2 cellular contexts compared by ENCODE assay signal in genomic region chr1:185816460-185816859, GRCh38.
TF ChIP-seq lines count a peak whose summit lies in the region.

No MANE protein-coding gene starts in this region.

TF ChIP-seq in IMR-90, 13 proteins besides CTCF, POLR2A, EP300 and RAD21:
- TF ChIP-seq MAFK (IDR thresholded peaks at IDR 0.05; ENCODE audit: low read depth, low read length) (peak; percentile 17; the same call in 1 of the 2 replicates), NFE2L2 (IDR thresholded peaks at IDR 0.05; ENCODE audit: low read depth, low read length) (no peak), RFX5 (IDR thresholded peaks at IDR 0.05; ENCODE audit: low read depth, low read length) (no peak), BHLHE40 (IDR thresholded peaks at IDR 0.05; ENCODE audit: low read depth, low read length) (no peak), CHD1 (IDR thresholded peaks at IDR 0.05; ENCODE audit: low read depth, low read length) (no peak), MXI1 (IDR thresholded peaks at IDR 0.05; ENCODE audit: borderline replicate concordance, low read depth, low read length) (no peak), FOS (IDR thresholded peaks at IDR 0.05; ENCODE audit: low read depth, low read length) (no peak), ELK1 (IDR thresholded peaks at IDR 0.05; ENCODE audit: borderline replicate concordance, low read depth, low read length) (no peak), MAZ (IDR thresholded peaks at IDR 0.05; ENCODE audit: borderline replicate concordance, low read depth, low read length) (no peak), CEBPB (IDR thresholded peaks at IDR 0.05; ENCODE audit: low read depth, low read length) (peak; percentile 51), SMC3 (IDR thresholded peaks at IDR 0.05; ENCODE audit: low read depth, low read length) (no peak), RCOR1 (IDR thresholded peaks at IDR 0.05; ENCODE audit: insufficient replicate concordance, low read length) (no peak)
- TF ChIP-seq, protein P1, sequence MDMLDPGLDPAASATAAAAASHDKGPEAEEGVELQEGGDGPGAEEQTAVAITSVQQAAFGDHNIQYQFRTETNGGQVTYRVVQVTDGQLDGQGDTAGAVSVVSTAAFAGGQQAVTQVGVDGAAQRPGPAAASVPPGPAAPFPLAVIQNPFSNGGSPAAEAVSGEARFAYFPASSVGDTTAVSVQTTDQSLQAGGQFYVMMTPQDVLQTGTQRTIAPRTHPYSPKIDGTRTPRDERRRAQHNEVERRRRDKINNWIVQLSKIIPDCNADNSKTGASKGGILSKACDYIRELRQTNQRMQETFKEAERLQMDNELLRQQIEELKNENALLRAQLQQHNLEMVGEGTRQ (IDR thresholded peaks at IDR 0.05; ENCODE audit: low read depth, low read length): no peak

TF ChIP-seq in GM23338, 12 proteins besides CTCF, POLR2A, EP300 and RAD21:
- TF ChIP-seq ZNF114 (CRISPR knock-in tag; IDR thresholded peaks at IDR 0.05) (no peak), STAT1 (IDR thresholded peaks at IDR 0.05; ENCODE audit: unreplicated experiment) (no peak), POLR2AphosphoS5 (IDR thresholded peaks at IDR 0.05; ENCODE audit: low read depth) (no peak), ZNF331 (CRISPR knock-in tag; IDR thresholded peaks at IDR 0.05; ENCODE audit: low read depth) (no peak), ZNF462 (CRISPR knock-in tag; IDR thresholded peaks at IDR 0.05) (no peak)
TF ChIP-seq in GM23338: peak in this region for 0.
